16 cellular contexts compared by ENCODE assay signal in genomic region chr3:148716657-148717056, GRCh38. TPM values are rescaled to one million over a fixed set of nuclear protein-coding genes. Genes with fewer than 3 reads are reported as not detected.
"Had no signal": no experiment of that assay in that cellular context is flagged by ENCODE, and none has a peak within 500 bp of the region (broad histone marks: within the 10 kb centered on the region; RNA-seq: fewer than 3 reads in every experiment).

No MANE protein-coding gene starts in this region.

- ATAC-seq: left colon; naive thymus-derived CD4-positive, alpha-beta T cell; stimulated activated naive CD8-positive, alpha-beta T cell treated with anti-CD3 and anti-CD28 coated beads, Interleukin-15, Interleukin-2, amounts not matched to agents 100 U/mL and 50 U/mL, for 24 hours; T-cell had no signal

- DNase-seq: activated CD4-positive, alpha-beta T cell treated with anti-CD3 and anti-CD28 coated beads for 48 hours; activated naive CD4-positive, alpha-beta T cell treated with anti-CD3 and anti-CD28 coated beads, Interleukin-2, amount 10 ng/mL, durations not matched to agents 7 days and 5 days; adrenal gland; erythroblast; foreskin fibroblast; immature natural killer cell; left colon; naive thymus-derived CD4-positive, alpha-beta T cell; stimulated activated CD4-positive, alpha-beta T cell treated with anti-CD3 and anti-CD28 coated beads, Interleukin-2, amount 100 ng/mL, for 48 hours; stimulated activated naive CD8-positive, alpha-beta T cell treated with anti-CD3 and anti-CD28 coated beads, Interleukin-15, Interleukin-2, amounts not matched to agents 100 U/mL and 50 U/mL, for 24 hours; T-cell; T1000 had no signal

- H3K4me3 ChIP-seq: adrenal gland, lung had no signal

- H3K27me3 ChIP-seq: adrenal gland had no signal

- H3K9me3 ChIP-seq: adrenal gland had no signal

- H3K36me3 ChIP-seq: adrenal gland had no signal

RNA-seq across cellular contexts. Expression of gene AGTR1, which starts 19.0 kb away (rescaled TPM):
- total RNA-seq: activated CD8-positive, alpha-beta memory T cell treated with anti-CD3 and anti-CD28 coated beads for 36 hours; activated T-helper 2 cell treated with anti-CD3 and anti-CD28 coated beads, Interferon-gamma antibody, Interleukin-2, Interleukin-4, amounts not matched to agents 10 μg/mL and 5 μg/mL and 100 μg/mL, durations not matched to agents 14 hours and 24 hours and 36 hours; naive thymus-derived CD4-positive, alpha-beta T cell; pulmonary artery endothelial cell; T-cell had no signal
